ENCODE assay signal across 13 cellular contexts in the genomic region with DNA sequence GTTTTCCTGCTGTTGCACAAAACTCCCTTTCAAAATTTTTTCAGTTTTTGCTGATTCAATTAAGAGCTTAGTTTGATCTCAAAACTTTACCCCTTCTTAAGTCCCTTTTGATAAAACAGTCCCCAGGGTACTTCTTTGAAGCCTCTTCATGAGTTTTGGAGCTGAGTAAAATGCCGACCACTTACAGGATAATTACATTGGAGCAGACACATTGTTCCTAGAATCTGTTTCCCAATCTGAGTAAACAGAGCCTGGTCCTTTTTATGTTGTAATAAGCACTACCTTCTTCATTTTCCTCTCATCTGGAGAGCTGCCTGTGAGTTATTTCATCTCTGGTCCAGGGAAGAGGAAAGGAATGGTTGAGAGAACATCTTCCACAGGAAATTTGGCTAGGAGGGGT. TPM values are rescaled to one million over a fixed set of nuclear protein-coding genes. Genes with fewer than 3 reads are reported as not detected.
A peak's percentile ranks its signal among the peaks of the same experiment; 100 is the strongest.
DNase-seq lines count a peak whose midpoint lies in the region; ATAC-seq and TF ChIP-seq lines count a peak whose summit lies in the region.
"Had no signal": no experiment of that assay in that cellular context is flagged by ENCODE, and none has a peak within 500 bp of the region (broad histone marks: within the 10 kb centered on the region; RNA-seq: fewer than 3 reads in every experiment).

No MANE protein-coding gene starts in this region.

- no peaks in the 10 kb centered on the region for H3K9me3 ChIP-seq in tibial artery

- H3K27ac ChIP-seq in tibial artery, result no peak overlapping the region

- H3K36me3 ChIP-seq in tibial artery, result no peaks in the 10 kb centered on the region

- DNase-seq in NCI-H2107 treated with DMSO at 0.1 percent for 48 hours (lab: John Stamatoyannopoulos, UW; ENCODE audit: unreplicated experiment) (peak; percentile 45), NCI-H2107 (lab: John Stamatoyannopoulos, UW) (no peak), NCI-H1105 (lab: John Stamatoyannopoulos, UW) (peak; percentile 23), NCI-H748 (lab: John Stamatoyannopoulos, UW; ENCODE audit: unreplicated experiment) (peak; percentile 83), left lobe of liver (ENCODE audit: low spot score) (no peak), tibial artery (no peak)
- DNase-seq: ACHN; Calu3; CD4-positive, alpha-beta T cell; NCI-H524 treated with DMSO at 0.1 percent for 48 hours; T-helper 2 cell had no signal

- peaks cover 0 to 3% (median 0%) of the 10 kb centered on the region in 4 donors for H3K4me1 ChIP-seq in tibial artery

- no peak overlapping the region for H3K4me3 ChIP-seq in tibial artery
- H3K4me3 ChIP-seq: K562 had no signal

- peaks cover 0 to 9% of the 10 kb centered on the region in 2 donors for H3K27me3 ChIP-seq in tibial artery

- intact Hi-C loops in tibial artery (cut with DNase I; ENCODE audit: low total_unique reads), result no loop called here

- no peak for TF ChIP-seq CTCF in tibial artery (IDR thresholded peaks at IDR 0.05)

- peak; percentile 54 for ATAC-seq in left lobe of liver
- no peak for ATAC-seq in GM21786 (IDR thresholded peaks at IDR 0.05; ENCODE audit: unreplicated experiment)
- ATAC-seq: K562 had no signal

RNA-seq across cellular contexts. Expression of gene GALNT10, which starts 26.4 kb away (rescaled TPM):
- total RNA-seq in left lobe of liver, result 7.8 TPM

Comparison
In these comparisons a context has a peak if more than half of its experiments do, and no peak if none do; other contexts are left out.
1. DNase-seq: peak in NCI-H2107 treated with DMSO at 0.1 percent for 48 hours (single experiment), NCI-H1105 (single experiment) and NCI-H748 (single experiment); none in NCI-H2107 (single experiment), left lobe of liver (single experiment) and tibial artery (0 of 2).